ENCODE assay signal across 16 cellular contexts in genomic region chr3:152455989-152456388, GRCh38.
DNase-seq lines count a peak whose midpoint lies in the region; ATAC-seq, FAIRE-seq and TF ChIP-seq lines count a peak whose summit lies in the region.
"Had no signal": no experiment of that assay in that cellular context is flagged by ENCODE, and none has a peak within 500 bp of the region (broad histone marks: within the 10 kb centered on the region; RNA-seq: fewer than 3 reads in every experiment).

No MANE protein-coding gene starts in this region.

- H3K4me3 Mint-ChIP-seq in activated CD4-positive, alpha-beta T cell treated with anti-CD3 and anti-CD28 coated beads, Interleukin-2, amount 10 ng/mL, durations not matched to agents 24 days and 14 days = no peak overlapping the region
- H3K4me3 Mint-ChIP-seq in activated CD8-positive, alpha-beta T cell treated with anti-CD3 and anti-CD28 coated beads, Interleukin-2, amount 10 ng/mL, durations not matched to agents 7 days and 5 days = no peak overlapping the region
- H3K4me3 Mint-ChIP-seq in stimulated activated effector memory CD8-positive, alpha-beta T cell treated with anti-CD3 and anti-CD28 coated beads, Interleukin-12 subunit alpha, Interleukin-12 subunit beta, amount 100 ng/mL, for 72 hours = no peak overlapping the region

- POLR2A ChIA-PET in activated CD8-positive, alpha-beta T cell treated with anti-CD3 and anti-CD28 coated beads, Interleukin-2, amount 10 ng/mL, durations not matched to agents 7 days and 5 days (lab: Charles Lee) = no interaction called here

- CTCF ChIA-PET in activated CD8-positive, alpha-beta T cell treated with anti-CD3 and anti-CD28 coated beads, Interleukin-2, amount 10 ng/mL, durations not matched to agents 7 days and 5 days (lab: Charles Lee) = interaction anchor here (1.3 kb wide), 1 partner anchor 12 kb away, joined by 4 read pairs; no protein-coding TSS in a partner anchor

- peak; percentile 63 for FAIRE-seq in GM12892 (lab: Jason Lieb, UNC)

- DNase-seq in activated CD4-positive, alpha-beta T cell treated with anti-CD3 and anti-CD28 coated beads, Interleukin-2, amount 10 ng/mL, durations not matched to agents 24 days and 14 days = no peak
- DNase-seq in activated CD4-positive, alpha-beta T cell treated with anti-CD3 and anti-CD28 coated beads for 48 hours = no peak
- DNase-seq in GM12892 (ENCODE audit: insufficient read length) (no peak), cortex of kidney (lab: John Stamatoyannopoulos, UW) (no peak), T-helper 9 cell (no peak), NCI-H2171 (lab: John Stamatoyannopoulos, UW) (no peak)
- no peak for DNase-seq in activated CD8-positive, alpha-beta T cell treated with anti-CD3 and anti-CD28 coated beads, Interleukin-2, amount 10 ng/mL, durations not matched to agents 7 days and 5 days
- DNase-seq in stimulated activated effector memory CD8-positive, alpha-beta T cell treated with anti-CD3 and anti-CD28 coated beads, Interleukin-12 subunit alpha, Interleukin-12 subunit beta, amount 100 ng/mL, for 72 hours (ENCODE audit: low spot score in 2 of 2) = no peak
- DNase-seq: DMS53, H7, Karpas-422, MM.1S, NCI-H1105, NCI-H187, NCI-H446 treated with DMSO at 0.1 percent for 48 hours, NCI-H748 treated with DMSO at 0.1 percent for 48 hours had no signal

- no peak for TF ChIP-seq POLR2A in GM12892 (IDR thresholded peaks at IDR 0.05; ENCODE audit: low read depth, low read length)

- peak; percentile 5 for ATAC-seq in activated CD8-positive, alpha-beta T cell treated with anti-CD3 and anti-CD28 coated beads, Interleukin-2, amount 10 ng/mL, durations not matched to agents 7 days and 5 days
- no peak for ATAC-seq in stimulated activated effector memory CD8-positive, alpha-beta T cell treated with anti-CD3 and anti-CD28 coated beads, Interleukin-12 subunit alpha, Interleukin-12 subunit beta, amount 100 ng/mL, for 72 hours

- intact Hi-C loops in activated CD4-positive, alpha-beta T cell treated with anti-CD3 and anti-CD28 coated beads, Interleukin-2, amount 10 ng/mL, durations not matched to agents 24 days and 14 days (cut with micrococcal nuclease) = no loop called here

- H3K4me1 Mint-ChIP-seq in activated CD4-positive, alpha-beta T cell treated with anti-CD3 and anti-CD28 coated beads, Interleukin-2, amount 10 ng/mL, durations not matched to agents 24 days and 14 days = peaks cover 30% of the 10 kb centered on the region
- H3K4me1 Mint-ChIP-seq in activated CD8-positive, alpha-beta T cell treated with anti-CD3 and anti-CD28 coated beads, Interleukin-2, amount 10 ng/mL, durations not matched to agents 7 days and 5 days (ENCODE audit: low read depth) = peaks cover 31% of the 10 kb centered on the region
- peaks cover 43% of the 10 kb centered on the region for H3K4me1 Mint-ChIP-seq in stimulated activated effector memory CD8-positive, alpha-beta T cell treated with anti-CD3 and anti-CD28 coated beads, Interleukin-12 subunit alpha, Interleukin-12 subunit beta, amount 100 ng/mL, for 72 hours

- H3K36me3 Mint-ChIP-seq in activated CD4-positive, alpha-beta T cell treated with anti-CD3 and anti-CD28 coated beads, Interleukin-2, amount 10 ng/mL, durations not matched to agents 24 days and 14 days (ENCODE audit: low read depth) = peaks cover 54% of the 10 kb centered on the region
- H3K36me3 Mint-ChIP-seq in activated CD8-positive, alpha-beta T cell treated with anti-CD3 and anti-CD28 coated beads, Interleukin-2, amount 10 ng/mL, durations not matched to agents 7 days and 5 days (ENCODE audit: low read depth) = peaks cover 67% of the 10 kb centered on the region
- peaks cover 100% of the 10 kb centered on the region for H3K36me3 Mint-ChIP-seq in stimulated activated effector memory CD8-positive, alpha-beta T cell treated with anti-CD3 and anti-CD28 coated beads, Interleukin-12 subunit alpha, Interleukin-12 subunit beta, amount 100 ng/mL, for 72 hours

- peak overlapping the region; percentile 73 for H3K27ac Mint-ChIP-seq in activated CD4-positive, alpha-beta T cell treated with anti-CD3 and anti-CD28 coated beads, Interleukin-2, amount 10 ng/mL, durations not matched to agents 24 days and 14 days
- H3K27ac Mint-ChIP-seq in activated CD8-positive, alpha-beta T cell treated with anti-CD3 and anti-CD28 coated beads, Interleukin-2, amount 10 ng/mL, durations not matched to agents 7 days and 5 days = no peak overlapping the region
- H3K27ac Mint-ChIP-seq in stimulated activated effector memory CD8-positive, alpha-beta T cell treated with anti-CD3 and anti-CD28 coated beads, Interleukin-12 subunit alpha, Interleukin-12 subunit beta, amount 100 ng/mL, for 72 hours = peak overlapping the region; percentile 44

- no peaks in the 10 kb centered on the region for H3K9me3 Mint-ChIP-seq in activated CD4-positive, alpha-beta T cell treated with anti-CD3 and anti-CD28 coated beads, Interleukin-2, amount 10 ng/mL, durations not matched to agents 24 days and 14 days
- H3K9me3 Mint-ChIP-seq in activated CD8-positive, alpha-beta T cell treated with anti-CD3 and anti-CD28 coated beads, Interleukin-2, amount 10 ng/mL, durations not matched to agents 7 days and 5 days (ENCODE audit: insufficient read depth) = no peaks in the 10 kb centered on the region
- H3K9me3 Mint-ChIP-seq in stimulated activated effector memory CD8-positive, alpha-beta T cell treated with anti-CD3 and anti-CD28 coated beads, Interleukin-12 subunit alpha, Interleukin-12 subunit beta, amount 100 ng/mL, for 72 hours = no peaks in the 10 kb centered on the region

- H3K27me3 Mint-ChIP-seq in activated CD4-positive, alpha-beta T cell treated with anti-CD3 and anti-CD28 coated beads, Interleukin-2, amount 10 ng/mL, durations not matched to agents 24 days and 14 days = no peaks in the 10 kb centered on the region
- H3K27me3 Mint-ChIP-seq in activated CD8-positive, alpha-beta T cell treated with anti-CD3 and anti-CD28 coated beads, Interleukin-2, amount 10 ng/mL, durations not matched to agents 7 days and 5 days (ENCODE audit: low read depth) = no peaks in the 10 kb centered on the region
